16 cellular contexts compared by ENCODE assay signal in genomic region chr7:105413887-105414437, GRCh38.
"Had no signal": no experiment of that assay in that cellular context is flagged by ENCODE, and none has a peak within 500 bp of the region (broad histone marks: within the 10 kb centered on the region; RNA-seq: fewer than 3 reads in every experiment).

No MANE protein-coding gene starts in this region.

- H3K27me3 ChIP-seq: transverse colon had no signal

- H3K27me3 Mint-ChIP-seq: activated naive CD8-positive, alpha-beta T cell; stimulated activated naive B cell treated with anti-CD40 and anti-IgM and Interleukin-4, amounts not matched to agents 10 μg/mL and 1 μg/mL and 100 μg/mL, for 72 hours had no signal

- H3K27ac ChIP-seq: psoas muscle, transverse colon had no signal

- H3K36me3 ChIP-seq: transverse colon had no signal

- H3K4me1 Mint-ChIP-seq: nephron; stimulated activated naive B cell treated with anti-CD40 and anti-IgM and Interleukin-4, amounts not matched to agents 10 μg/mL and 1 μg/mL and 100 μg/mL, for 72 hours had no signal

- H3K4me3 Mint-ChIP-seq: activated naive CD8-positive, alpha-beta T cell; nephron; stimulated activated naive B cell treated with anti-CD40 and anti-IgM and Interleukin-4, amounts not matched to agents 10 μg/mL and 1 μg/mL and 100 μg/mL, for 72 hours; T-helper 2 cell treated with Interferon-gamma antibody and Interleukin-4, amounts not matched to agents 5 μg/mL and 100 μg/mL, for 36 hours had no signal

- ATAC-seq: esophagus mucosa; left lobe of liver; psoas muscle; sciatic nerve; stimulated activated naive B cell treated with anti-CD40 and anti-IgM and Interleukin-4, amounts not matched to agents 10 μg/mL and 1 μg/mL and 100 μg/mL, for 72 hours had no signal

- H3K4me1 ChIP-seq: psoas muscle, transverse colon had no signal

- H3K9me3 ChIP-seq: psoas muscle, transverse colon had no signal

- H3K36me3 Mint-ChIP-seq: activated naive CD8-positive, alpha-beta T cell; stimulated activated naive B cell treated with anti-CD40 and anti-IgM and Interleukin-4, amounts not matched to agents 10 μg/mL and 1 μg/mL and 100 μg/mL, for 72 hours had no signal

- H3K27ac Mint-ChIP-seq: activated naive CD8-positive, alpha-beta T cell; nephron; stimulated activated naive B cell treated with anti-CD40 and anti-IgM and Interleukin-4, amounts not matched to agents 10 μg/mL and 1 μg/mL and 100 μg/mL, for 72 hours; T-helper 2 cell treated with Interferon-gamma antibody and Interleukin-4, amounts not matched to agents 5 μg/mL and 100 μg/mL, for 36 hours had no signal

- DNase-seq: activated CD4-positive, alpha-beta T cell treated with anti-CD3 and anti-CD28 coated beads for 1 hour; activated CD4-positive, alpha-beta T cell treated with anti-CD3 and anti-CD28 coated beads, Interleukin-2, amount 50 U/mL, for 48 hours; activated gamma-delta T cell; activated T-cell treated with anti-CD3 and anti-CD28 coated beads, Interleukin-2, amount 50 U/mL, for 48 hours; glutamatergic neuron; mammary epithelial cell; psoas muscle; stimulated activated CD4-positive, alpha-beta T cell treated with anti-CD3 and anti-CD28 coated beads, Interleukin-2, amount 100 ng/mL, for 24 hours; stimulated activated naive B cell treated with anti-CD40 and anti-IgM and Interleukin-4, amounts not matched to agents 10 μg/mL and 1 μg/mL and 100 μg/mL, for 72 hours; transverse colon had no signal

- H3K4me3 ChIP-seq: psoas muscle, transverse colon had no signal

- H3K9me3 Mint-ChIP-seq: nephron; stimulated activated naive B cell treated with anti-CD40 and anti-IgM and Interleukin-4, amounts not matched to agents 10 μg/mL and 1 μg/mL and 100 μg/mL, for 72 hours; T-helper 2 cell treated with Interferon-gamma antibody and Interleukin-4, amounts not matched to agents 5 μg/mL and 100 μg/mL, for 36 hours had no signal
